In the genomic region with DNA sequence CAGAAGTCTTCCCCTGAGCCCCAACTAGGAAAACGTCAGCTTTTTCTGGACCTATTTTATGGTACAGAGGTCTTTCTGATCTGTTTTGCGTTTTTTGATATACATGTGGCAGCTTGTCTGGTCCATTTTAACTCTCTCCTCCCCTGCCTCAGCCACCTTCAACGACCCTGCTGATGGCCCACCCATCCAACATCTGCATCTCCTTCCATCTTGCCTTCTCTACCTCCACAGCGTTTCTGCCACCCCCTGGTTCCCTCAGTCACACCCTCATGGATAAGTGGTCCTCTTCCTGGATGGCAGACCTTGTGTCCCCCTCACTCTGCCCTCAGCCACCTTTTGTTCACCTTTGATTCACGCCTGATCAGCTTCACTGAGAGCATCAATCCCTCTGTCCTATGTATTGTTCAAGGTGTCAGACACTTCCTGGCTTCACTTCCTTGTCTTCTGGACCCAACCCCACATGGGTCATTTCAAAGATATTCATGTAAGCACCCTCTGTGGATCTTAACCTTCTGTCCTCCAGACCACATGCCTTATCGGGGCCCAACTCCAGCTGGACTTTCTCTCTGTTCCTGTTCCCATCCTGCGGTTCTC, we compare ENCODE assay signal across 1 cellular context.
A peak's percentile ranks its signal among the peaks of the same experiment; 100 is the strongest.
TF ChIP-seq lines count a peak whose summit lies in the region.

No MANE protein-coding gene starts in this region.

TF ChIP-seq in K562, 482 proteins besides CTCF, POLR2A, EP300 and RAD21:
- TF ChIP-seq ELF1 (tag; IDR thresholded peaks at IDR 0.05) (0 out of 2 replicates have a peak, but pooled peaks have one; percentile 42), ZNF175 (CRISPR knock-in tag; IDR thresholded peaks at IDR 0.05; ENCODE audit: low read depth) (no peak), SAFB2 (IDR thresholded peaks at IDR 0.05; ENCODE audit: borderline replicate concordance, low read depth, low read length, severe bottlenecking) (no peak), SPI1 (IDR thresholded peaks at IDR 0.05; ENCODE audit: borderline replicate concordance, low read depth, low read length) (0 out of 2 replicates have a peak, but pooled peaks have one; percentile 14), TFAP4 (CRISPR knock-in tag; IDR thresholded peaks at IDR 0.05; ENCODE audit: borderline replicate concordance) (peak; percentile 81)
- TF ChIP-seq, protein P1, sequence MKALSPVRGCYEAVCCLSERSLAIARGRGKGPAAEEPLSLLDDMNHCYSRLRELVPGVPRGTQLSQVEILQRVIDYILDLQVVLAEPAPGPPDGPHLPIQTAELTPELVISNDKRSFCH (CRISPR knock-in tag; IDR thresholded peaks at IDR 0.05): no peak
- TF ChIP-seq, protein P1 (tag; IDR thresholded peaks at IDR 0.05): 0 out of 2 replicates have a peak, but pooled peaks have one; percentile 17
- TF ChIP-seq, protein P2, sequence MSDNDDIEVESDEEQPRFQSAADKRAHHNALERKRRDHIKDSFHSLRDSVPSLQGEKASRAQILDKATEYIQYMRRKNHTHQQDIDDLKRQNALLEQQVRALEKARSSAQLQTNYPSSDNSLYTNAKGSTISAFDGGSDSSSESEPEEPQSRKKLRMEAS (CRISPR knock-in tag; IDR thresholded peaks at IDR 0.05): peak; percentile 40; the same call in 1 of the 2 replicates
